Comparison of ENCODE assay signal across 14 cellular contexts in genomic region chr17:46035112-46035818, GRCh38. TPM values are rescaled to one million over a fixed set of nuclear protein-coding genes. Genes with fewer than 3 reads are reported as not detected.
DNase-seq lines count a peak whose midpoint lies in the region; ATAC-seq and TF ChIP-seq lines count a peak whose summit lies in the region.
"Had no signal": no experiment of that assay in that cellular context is flagged by ENCODE, and none has a peak within 500 bp of the region (broad histone marks: within the 10 kb centered on the region; RNA-seq: fewer than 3 reads in every experiment).

No MANE protein-coding gene starts in this region.

- H3K4me1 ChIP-seq in esophagus muscularis mucosa = peaks cover 12 to 32% (median 24%) of the 10 kb centered on the region in 4 donors
- H3K4me1 ChIP-seq: ascending aorta had no signal

- TF ChIP-seq CTCF in activated CD8-positive, alpha-beta T cell treated with anti-CD3 and anti-CD28 coated beads for 36 hours (IDR thresholded peaks at IDR 0.05) = no peak
- no peak for TF ChIP-seq CTCF in esophagus muscularis mucosa (IDR thresholded peaks at IDR 0.05)

- TF ChIP-seq POLR2A in esophagus muscularis mucosa (IDR thresholded peaks at IDR 0.05; ENCODE audit: low read depth) = no peak

- no peak overlapping the region for H3K4me3 ChIP-seq in esophagus muscularis mucosa
- H3K4me3 ChIP-seq: ascending aorta had no signal

- intact Hi-C loops in activated CD8-positive, alpha-beta T cell treated with anti-CD3 and anti-CD28 coated beads for 36 hours (cut with micrococcal nuclease) = no loop called here
- intact Hi-C loops in esophagus muscularis mucosa (cut with DNase I) = no loop called here

- peaks cover 66 to 100% (median 96%) of the 10 kb centered on the region in 4 donors for H3K36me3 ChIP-seq in esophagus muscularis mucosa

- ATAC-seq in GM21423 (IDR thresholded peaks at IDR 0.05; ENCODE audit: unreplicated experiment) (peak; percentile 43), memory B cell (ENCODE audit: low read depth) (peak; percentile 62), HG03045 (IDR thresholded peaks at IDR 0.05; ENCODE audit: unreplicated experiment) (no peak)
- peak; percentile 60 for ATAC-seq in activated CD8-positive, alpha-beta T cell treated with anti-CD3 and anti-CD28 coated beads for 36 hours

- no peak for TF ChIP-seq EP300 in esophagus muscularis mucosa (IDR thresholded peaks at IDR 0.05)

- no peaks in the 10 kb centered on the region for H3K27me3 Mint-ChIP-seq in activated CD8-positive, alpha-beta T cell treated with anti-CD3 and anti-CD28 coated beads for 36 hours
- no peaks in the 10 kb centered on the region for H3K27me3 Mint-ChIP-seq in memory B cell

- H3K9me3 ChIP-seq in esophagus muscularis mucosa = no peaks in the 10 kb centered on the region
- H3K9me3 ChIP-seq: ascending aorta, neutrophil had no signal

- in situ Hi-C loops in Caki2 (cut with HindIII; ENCODE audit: low pct_unique_long_range_greater_than_20kb, low sequenced_read_pairs) = no loop called here

- H3K4me3 Mint-ChIP-seq in activated CD8-positive, alpha-beta T cell treated with anti-CD3 and anti-CD28 coated beads for 36 hours = no peak overlapping the region
- H3K4me3 Mint-ChIP-seq in memory B cell = no peak overlapping the region

- peaks cover 15% of the 10 kb centered on the region for H3K4me1 Mint-ChIP-seq in activated CD8-positive, alpha-beta T cell treated with anti-CD3 and anti-CD28 coated beads for 36 hours (ENCODE audit: low read depth)
- peaks cover 7% of the 10 kb centered on the region for H3K4me1 Mint-ChIP-seq in memory B cell

- no peaks in the 10 kb centered on the region for H3K27me3 ChIP-seq in esophagus muscularis mucosa
- H3K27me3 ChIP-seq: ascending aorta, neutrophil had no signal

- peaks cover 54% of the 10 kb centered on the region for H3K36me3 Mint-ChIP-seq in activated CD8-positive, alpha-beta T cell treated with anti-CD3 and anti-CD28 coated beads for 36 hours (ENCODE audit: low read depth)
- H3K36me3 Mint-ChIP-seq in memory B cell = peaks cover 46% of the 10 kb centered on the region

- DNase-seq in Caki2 (ENCODE audit: low read depth) (peak; percentile 28), memory B cell (ENCODE audit: low spot score in 2 of 2) (no peak), NCI-H146 (lab: John Stamatoyannopoulos, UW) (no peak), esophagus muscularis mucosa (ENCODE audit: extremely low spot score) (no peak)
- DNase-seq in activated CD8-positive, alpha-beta T cell treated with anti-CD3 and anti-CD28 coated beads for 36 hours = peak; percentile 58
- no peak for DNase-seq in activated CD8-positive, alpha-beta memory T cell treated with anti-CD3 and anti-CD28 coated beads, Interleukin-2, amount 50 U/mL, for 48 hours
- DNase-seq: activated CD4-positive, alpha-beta T cell treated with anti-CD3 and anti-CD28 coated beads for 48 hours; NCI-H446; SHP77 treated with DMSO at 0.1 percent for 48 hours had no signal

- no peaks in the 10 kb centered on the region for H3K9me3 Mint-ChIP-seq in activated CD8-positive, alpha-beta T cell treated with anti-CD3 and anti-CD28 coated beads for 36 hours
- H3K9me3 Mint-ChIP-seq in memory B cell = no peaks in the 10 kb centered on the region

- WGBS in esophagus muscularis mucosa = 80% methylated on average over 3 of the region's 3 CpGs

- H3K27ac Mint-ChIP-seq in activated CD8-positive, alpha-beta T cell treated with anti-CD3 and anti-CD28 coated beads for 36 hours = peak overlapping the region; percentile 37
- peak overlapping the region; percentile 84 for H3K27ac Mint-ChIP-seq in memory B cell

- CTCF ChIA-PET in activated CD8-positive, alpha-beta T cell treated with anti-CD3 and anti-CD28 coated beads for 36 hours (lab: Charles Lee) = interaction anchor here (1.0 to 4.6 kb wide), 3 partner anchors 9 to 178 kb away, joined by 3 to 30 read pairs (median 3); no protein-coding TSS in a partner anchor

- POLR2A ChIA-PET in activated CD8-positive, alpha-beta T cell treated with anti-CD3 and anti-CD28 coated beads for 36 hours (lab: Charles Lee) = no interaction called here

- H3K27ac ChIP-seq in esophagus muscularis mucosa (replicated peaks in 1 of 4) = peak overlapping the region in 1 of 4 donors; percentile 7
- H3K27ac ChIP-seq: ascending aorta, neutrophil had no signal

RNA-seq across cellular contexts. Expression of gene STH, which starts 36.2 kb away (rescaled TPM):
- 1.0 TPM in 1 of 2 replicates, not detected in the other for total RNA-seq in Caki2 (2014; rRNA removed; shearing (Covaris generic); ENCODE audit: low replicate concordance)
- not detected for total RNA-seq in activated CD8-positive, alpha-beta T cell treated with anti-CD3 and anti-CD28 coated beads for 36 hours
- total RNA-seq in esophagus muscularis mucosa = not detected
- total RNA-seq: ascending aorta, epithelial cell of proximal tubule had no signal

Comparison
In these comparisons a context has a peak if more than half of its experiments do, and no peak if none do; other contexts are left out.
1. DNase-seq: peak in Caki2 (single experiment) and activated CD8-positive, alpha-beta T cell treated with anti-CD3 and anti-CD28 coated beads for 36 hours (single experiment); none in memory B cell (0 of 2), NCI-H146 (single experiment), activated CD8-positive, alpha-beta memory T cell treated with anti-CD3 and anti-CD28 coated beads, Interleukin-2, amount 50 U/mL, for 48 hours (single experiment) and esophagus muscularis mucosa (single experiment).